1 cellular context compared by ENCODE assay signal in the genomic region with DNA sequence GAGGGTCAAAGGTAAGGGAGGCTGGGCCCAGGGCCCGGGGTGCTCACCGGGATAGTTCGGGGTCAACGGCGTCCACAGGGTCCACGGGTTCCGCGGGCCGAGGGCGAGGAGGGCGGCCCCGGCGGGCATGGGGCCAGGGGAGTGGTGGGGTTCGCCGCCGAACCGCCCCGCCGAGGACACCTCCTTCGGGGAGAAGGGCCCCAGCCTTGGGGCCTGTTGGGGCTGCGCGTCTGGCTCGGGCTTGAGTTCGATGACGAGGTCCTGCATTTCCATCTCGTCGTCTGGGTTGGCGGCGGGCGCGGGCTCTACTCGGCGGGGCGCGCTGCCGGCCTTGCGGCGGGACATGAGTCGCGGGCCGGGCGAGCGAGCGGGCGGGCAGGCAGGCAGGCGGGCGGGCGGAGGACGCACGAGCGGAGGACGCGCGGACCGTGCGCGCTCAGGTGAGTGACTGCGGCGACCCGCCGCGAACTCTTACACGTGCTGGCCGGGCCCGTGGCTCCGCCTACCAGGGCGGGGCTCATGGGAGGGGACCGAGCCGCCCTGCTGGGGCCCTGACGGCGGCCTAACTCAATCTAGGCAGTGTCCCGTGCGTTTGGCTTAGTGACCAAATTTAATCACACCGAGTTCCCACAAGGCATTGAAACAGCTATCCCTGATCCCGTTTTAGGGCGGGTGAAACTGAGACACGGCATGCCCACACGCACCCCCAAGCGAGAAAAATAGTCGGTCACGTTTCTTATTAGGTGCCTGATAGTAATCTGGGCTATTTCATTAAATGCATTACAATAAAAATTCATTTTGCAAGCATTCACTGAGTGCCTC.
A peak's percentile ranks its signal among the peaks of the same experiment; 100 is the strongest.
TF ChIP-seq lines count a peak whose summit lies in the region.

A gene (minus strand): TSS at position 450 of the 822 bp plus-strand sequence. CDS start 105 bp downstream, at position 345.

TF ChIP-seq in GM12878, 131 proteins besides CTCF, POLR2A, EP300 and RAD21 (continued from another document):
- TF ChIP-seq, protein P1, sequence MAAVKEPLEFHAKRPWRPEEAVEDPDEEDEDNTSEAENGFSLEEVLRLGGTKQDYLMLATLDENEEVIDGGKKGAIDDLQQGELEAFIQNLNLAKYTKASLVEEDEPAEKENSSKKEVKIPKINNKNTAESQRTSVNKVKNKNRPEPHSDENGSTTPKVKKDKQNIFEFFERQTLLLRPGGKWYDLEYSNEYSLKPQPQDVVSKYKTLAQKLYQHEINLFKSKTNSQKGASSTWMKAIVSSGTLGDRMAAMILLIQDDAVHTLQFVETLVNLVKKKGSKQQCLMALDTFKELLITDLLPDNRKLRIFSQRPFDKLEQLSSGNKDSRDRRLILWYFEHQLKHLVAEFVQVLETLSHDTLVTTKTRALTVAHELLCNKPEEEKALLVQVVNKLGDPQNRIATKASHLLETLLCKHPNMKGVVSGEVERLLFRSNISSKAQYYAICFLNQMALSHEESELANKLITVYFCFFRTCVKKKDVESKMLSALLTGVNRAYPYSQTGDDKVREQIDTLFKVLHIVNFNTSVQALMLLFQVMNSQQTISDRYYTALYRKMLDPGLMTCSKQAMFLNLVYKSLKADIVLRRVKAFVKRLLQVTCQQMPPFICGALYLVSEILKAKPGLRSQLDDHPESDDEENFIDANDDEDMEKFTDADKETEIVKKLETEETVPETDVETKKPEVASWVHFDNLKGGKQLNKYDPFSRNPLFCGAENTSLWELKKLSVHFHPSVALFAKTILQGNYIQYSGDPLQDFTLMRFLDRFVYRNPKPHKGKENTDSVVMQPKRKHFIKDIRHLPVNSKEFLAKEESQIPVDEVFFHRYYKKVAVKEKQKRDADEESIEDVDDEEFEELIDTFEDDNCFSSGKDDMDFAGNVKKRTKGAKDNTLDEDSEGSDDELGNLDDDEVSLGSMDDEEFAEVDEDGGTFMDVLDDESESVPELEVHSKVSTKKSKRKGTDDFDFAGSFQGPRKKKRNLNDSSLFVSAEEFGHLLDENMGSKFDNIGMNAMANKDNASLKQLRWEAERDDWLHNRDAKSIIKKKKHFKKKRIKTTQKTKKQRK (IDR thresholded peaks at IDR 0.05; ENCODE audit: low read depth, low read length), result no peak
- TF ChIP-seq, protein P2, sequence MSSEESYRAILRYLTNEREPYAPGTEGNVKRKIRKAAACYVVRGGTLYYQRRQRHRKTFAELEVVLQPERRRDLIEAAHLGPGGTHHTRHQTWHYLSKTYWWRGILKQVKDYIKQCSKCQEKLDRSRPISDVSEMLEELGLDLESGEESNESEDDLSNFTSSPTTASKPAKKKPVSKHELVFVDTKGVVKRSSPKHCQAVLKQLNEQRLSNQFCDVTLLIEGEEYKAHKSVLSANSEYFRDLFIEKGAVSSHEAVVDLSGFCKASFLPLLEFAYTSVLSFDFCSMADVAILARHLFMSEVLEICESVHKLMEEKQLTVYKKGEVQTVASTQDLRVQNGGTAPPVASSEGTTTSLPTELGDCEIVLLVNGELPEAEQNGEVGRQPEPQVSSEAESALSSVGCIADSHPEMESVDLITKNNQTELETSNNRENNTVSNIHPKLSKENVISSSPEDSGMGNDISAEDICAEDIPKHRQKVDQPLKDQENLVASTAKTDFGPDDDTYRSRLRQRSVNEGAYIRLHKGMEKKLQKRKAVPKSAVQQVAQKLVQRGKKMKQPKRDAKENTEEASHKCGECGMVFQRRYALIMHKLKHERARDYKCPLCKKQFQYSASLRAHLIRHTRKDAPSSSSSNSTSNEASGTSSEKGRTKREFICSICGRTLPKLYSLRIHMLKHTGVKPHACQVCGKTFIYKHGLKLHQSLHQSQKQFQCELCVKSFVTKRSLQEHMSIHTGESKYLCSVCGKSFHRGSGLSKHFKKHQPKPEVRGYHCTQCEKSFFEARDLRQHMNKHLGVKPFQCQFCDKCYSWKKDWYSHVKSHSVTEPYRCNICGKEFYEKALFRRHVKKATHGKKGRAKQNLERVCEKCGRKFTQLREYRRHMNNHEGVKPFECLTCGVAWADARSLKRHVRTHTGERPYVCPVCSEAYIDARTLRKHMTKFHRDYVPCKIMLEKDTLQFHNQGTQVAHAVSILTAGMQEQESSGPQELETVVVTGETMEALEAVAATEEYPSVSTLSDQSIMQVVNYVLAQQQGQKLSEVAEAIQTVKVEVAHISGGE (CRISPR knock-in tag; IDR thresholded peaks at IDR 0.05), result peak; percentile 34
- TF ChIP-seq ZZZ3 (IDR thresholded peaks at IDR 0.05; ENCODE audit: control insufficient read depth, insufficient read length, low read depth) (no peak), STAT1 (conservative IDR thresholded peaks at IDR 0.05) (no peak), NR2C2 (IDR thresholded peaks at IDR 0.05; ENCODE audit: borderline replicate concordance, control insufficient read depth, insufficient read length, low read depth) (no peak), BHLHE40 (IDR thresholded peaks at IDR 0.05; ENCODE audit: borderline replicate concordance in 1 of 2, low read depth in 2 of 2, low read length in 1 of 2) (peak; percentile 99 to 100), EGR1 (IDR thresholded peaks at IDR 0.05; ENCODE audit: borderline replicate concordance in 1 of 2, low read depth in 2 of 2, low read length in 2 of 2) (no peak), STAT3 (IDR thresholded peaks at IDR 0.05; ENCODE audit: low read depth, low read length) (no peak), PAX5 (IDR thresholded peaks at IDR 0.05; ENCODE audit: borderline replicate concordance, low read depth, low read length) (no peak), CEBPB (IDR thresholded peaks at IDR 0.05; ENCODE audit: borderline replicate concordance in 1 of 2, low read depth in 2 of 2, low read length in 2 of 2) (no peak), JUND (IDR thresholded peaks at IDR 0.05; ENCODE audit: low read depth, low read length) (no peak), MEF2A (IDR thresholded peaks at IDR 0.05; ENCODE audit: insufficient read depth, low read depth, low read length) (no peak), ZNF274 (IDR thresholded peaks at IDR 0.05; ENCODE audit: insufficient read depth, insufficient read length) (no peak), FOXK2 (IDR thresholded peaks at IDR 0.05) (no peak), NFYA (IDR thresholded peaks at IDR 0.05; ENCODE audit: borderline replicate concordance, low read depth, low read length) (no peak), ATF7 (IDR thresholded peaks at IDR 0.05; ENCODE audit: low read depth) (no peak), TCF7 (IDR thresholded peaks at IDR 0.05; ENCODE audit: borderline replicate concordance) (no peak), SPI1 (IDR thresholded peaks at IDR 0.05; ENCODE audit: borderline replicate concordance, insufficient read depth, low read depth, low read length) (no peak), LARP7 (IDR thresholded peaks at IDR 0.05) (peak; percentile 98), KAT2A (conservative IDR thresholded peaks at IDR 0.05; ENCODE audit: control insufficient read depth, low read depth, low read length) (no peak), SMARCA5 (IDR thresholded peaks at IDR 0.05) (peak; percentile 78; the same call in 1 of the 2 replicates), HDAC2 (IDR thresholded peaks at IDR 0.05) (no peak), ASH2L (IDR thresholded peaks at IDR 0.05; ENCODE audit: borderline replicate concordance, low read depth) (no peak; the same call in 1 of the 2 replicates), CREM (IDR thresholded peaks at IDR 0.05; ENCODE audit: low read depth) (no peak), TBL1XR1 (IDR thresholded peaks at IDR 0.05; ENCODE audit: low read depth, low read length) (no peak), ZNF217 (IDR thresholded peaks at IDR 0.05) (peak; percentile 68; the same call in 1 of the 2 replicates)
- TF ChIP-seq, protein P3, sequence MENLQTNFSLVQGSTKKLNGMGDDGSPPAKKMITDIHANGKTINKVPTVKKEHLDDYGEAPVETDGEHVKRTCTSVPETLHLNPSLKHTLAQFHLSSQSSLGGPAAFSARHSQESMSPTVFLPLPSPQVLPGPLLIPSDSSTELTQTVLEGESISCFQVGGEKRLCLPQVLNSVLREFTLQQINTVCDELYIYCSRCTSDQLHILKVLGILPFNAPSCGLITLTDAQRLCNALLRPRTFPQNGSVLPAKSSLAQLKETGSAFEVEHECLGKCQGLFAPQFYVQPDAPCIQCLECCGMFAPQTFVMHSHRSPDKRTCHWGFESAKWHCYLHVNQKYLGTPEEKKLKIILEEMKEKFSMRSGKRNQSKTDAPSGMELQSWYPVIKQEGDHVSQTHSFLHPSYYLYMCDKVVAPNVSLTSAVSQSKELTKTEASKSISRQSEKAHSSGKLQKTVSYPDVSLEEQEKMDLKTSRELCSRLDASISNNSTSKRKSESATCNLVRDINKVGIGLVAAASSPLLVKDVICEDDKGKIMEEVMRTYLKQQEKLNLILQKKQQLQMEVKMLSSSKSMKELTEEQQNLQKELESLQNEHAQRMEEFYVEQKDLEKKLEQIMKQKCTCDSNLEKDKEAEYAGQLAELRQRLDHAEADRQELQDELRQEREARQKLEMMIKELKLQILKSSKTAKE (IDR thresholded peaks at IDR 0.05; ENCODE audit: low read depth, poor library complexity, severe bottlenecking), result no peak
- TF ChIP-seq, protein P4, sequence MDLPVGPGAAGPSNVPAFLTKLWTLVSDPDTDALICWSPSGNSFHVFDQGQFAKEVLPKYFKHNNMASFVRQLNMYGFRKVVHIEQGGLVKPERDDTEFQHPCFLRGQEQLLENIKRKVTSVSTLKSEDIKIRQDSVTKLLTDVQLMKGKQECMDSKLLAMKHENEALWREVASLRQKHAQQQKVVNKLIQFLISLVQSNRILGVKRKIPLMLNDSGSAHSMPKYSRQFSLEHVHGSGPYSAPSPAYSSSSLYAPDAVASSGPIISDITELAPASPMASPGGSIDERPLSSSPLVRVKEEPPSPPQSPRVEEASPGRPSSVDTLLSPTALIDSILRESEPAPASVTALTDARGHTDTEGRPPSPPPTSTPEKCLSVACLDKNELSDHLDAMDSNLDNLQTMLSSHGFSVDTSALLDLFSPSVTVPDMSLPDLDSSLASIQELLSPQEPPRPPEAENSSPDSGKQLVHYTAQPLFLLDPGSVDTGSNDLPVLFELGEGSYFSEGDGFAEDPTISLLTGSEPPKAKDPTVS (IDR thresholded peaks at IDR 0.05; ENCODE audit: low read depth, low read length), result no peak
- TF ChIP-seq, protein P5, sequence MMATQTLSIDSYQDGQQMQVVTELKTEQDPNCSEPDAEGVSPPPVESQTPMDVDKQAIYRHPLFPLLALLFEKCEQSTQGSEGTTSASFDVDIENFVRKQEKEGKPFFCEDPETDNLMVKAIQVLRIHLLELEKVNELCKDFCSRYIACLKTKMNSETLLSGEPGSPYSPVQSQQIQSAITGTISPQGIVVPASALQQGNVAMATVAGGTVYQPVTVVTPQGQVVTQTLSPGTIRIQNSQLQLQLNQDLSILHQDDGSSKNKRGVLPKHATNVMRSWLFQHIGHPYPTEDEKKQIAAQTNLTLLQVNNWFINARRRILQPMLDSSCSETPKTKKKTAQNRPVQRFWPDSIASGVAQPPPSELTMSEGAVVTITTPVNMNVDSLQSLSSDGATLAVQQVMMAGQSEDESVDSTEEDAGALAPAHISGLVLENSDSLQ (IDR thresholded peaks at IDR 0.05), result peak; percentile 77
- TF ChIP-seq, protein P6, sequence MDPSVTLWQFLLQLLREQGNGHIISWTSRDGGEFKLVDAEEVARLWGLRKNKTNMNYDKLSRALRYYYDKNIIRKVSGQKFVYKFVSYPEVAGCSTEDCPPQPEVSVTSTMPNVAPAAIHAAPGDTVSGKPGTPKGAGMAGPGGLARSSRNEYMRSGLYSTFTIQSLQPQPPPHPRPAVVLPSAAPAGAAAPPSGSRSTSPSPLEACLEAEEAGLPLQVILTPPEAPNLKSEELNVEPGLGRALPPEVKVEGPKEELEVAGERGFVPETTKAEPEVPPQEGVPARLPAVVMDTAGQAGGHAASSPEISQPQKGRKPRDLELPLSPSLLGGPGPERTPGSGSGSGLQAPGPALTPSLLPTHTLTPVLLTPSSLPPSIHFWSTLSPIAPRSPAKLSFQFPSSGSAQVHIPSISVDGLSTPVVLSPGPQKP (IDR thresholded peaks at IDR 0.05; ENCODE audit: low read depth, low read length), result no peak
- TF ChIP-seq, protein P7, sequence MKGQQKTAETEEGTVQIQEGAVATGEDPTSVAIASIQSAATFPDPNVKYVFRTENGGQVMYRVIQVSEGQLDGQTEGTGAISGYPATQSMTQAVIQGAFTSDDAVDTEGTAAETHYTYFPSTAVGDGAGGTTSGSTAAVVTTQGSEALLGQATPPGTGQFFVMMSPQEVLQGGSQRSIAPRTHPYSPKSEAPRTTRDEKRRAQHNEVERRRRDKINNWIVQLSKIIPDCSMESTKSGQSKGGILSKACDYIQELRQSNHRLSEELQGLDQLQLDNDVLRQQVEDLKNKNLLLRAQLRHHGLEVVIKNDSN (IDR thresholded peaks at IDR 0.05; ENCODE audit: borderline replicate concordance, extremely low read length, insufficient read depth, low read depth, low read length), result no peak
